In genomic region chr10:75009426-75009825, GRCh38 we compare ENCODE assay signal across 24 cellular contexts.
"Had no signal": no experiment of that assay in that cellular context is flagged by ENCODE, and none has a peak within 500 bp of the region (broad histone marks: within the 10 kb centered on the region; RNA-seq: fewer than 3 reads in every experiment).

No MANE protein-coding gene starts in this region.

- H3K4me3 ChIP-seq: hepatocyte, neural progenitor cell, sigmoid colon, smooth muscle cell, transverse colon, uterus had no signal

- H3K9me3 Mint-ChIP-seq: activated T-cell treated with anti-CD3 and anti-CD28 coated beads, Interleukin-2, amount 50 U/mL, for 4 hours; activated T-helper 2 cell treated with anti-CD3 and anti-CD28 coated beads, Interferon-gamma antibody, Interleukin-2, Interleukin-4, amounts not matched to agents 10 μg/mL and 5 μg/mL and 100 μg/mL, durations not matched to agents 14 hours and 24 hours and 36 hours; memory B cell; neural progenitor cell; stimulated activated naive B cell treated with anti-CD40 and anti-IgM and Interleukin-4, amounts not matched to agents 10 μg/mL and 1 μg/mL and 100 μg/mL, for 72 hours; T-helper 2 cell treated with Interferon-gamma antibody and Interleukin-4, amounts not matched to agents 5 μg/mL and 100 μg/mL, for 36 hours had no signal

- H3K27ac Mint-ChIP-seq: activated naive CD8-positive, alpha-beta T cell; activated T-helper 2 cell treated with anti-CD3 and anti-CD28 coated beads, Interferon-gamma antibody, Interleukin-2, Interleukin-4, amounts not matched to agents 10 μg/mL and 5 μg/mL and 100 μg/mL, durations not matched to agents 14 hours and 24 hours and 36 hours; memory B cell; neural progenitor cell; stimulated activated naive B cell treated with anti-CD40 and anti-IgM and Interleukin-4, amounts not matched to agents 10 μg/mL and 1 μg/mL and 100 μg/mL, for 72 hours; T-helper 2 cell treated with Interferon-gamma antibody and Interleukin-4, amounts not matched to agents 5 μg/mL and 100 μg/mL, for 36 hours had no signal

- H3K9me3 ChIP-seq: sigmoid colon, transverse colon, uterus had no signal

- H3K79me2 ChIP-seq: hepatocyte had no signal

- DNase-seq: activated CD4-positive, alpha-beta T cell treated with anti-CD3 and anti-CD28 coated beads for 1 hour; activated CD4-positive, alpha-beta T cell treated with anti-CD3 and anti-CD28 coated beads, Interleukin-2, amount 50 U/mL, for 4 hours; activated CD8-positive, alpha-beta memory T cell treated with anti-CD3 and anti-CD28 coated beads for 24 hours; activated CD8-positive, alpha-beta memory T cell treated with anti-CD3 and anti-CD28 coated beads, Interleukin-2, amount 50 U/mL, for 48 hours; activated naive CD4-positive, alpha-beta T cell; activated T-cell treated with anti-CD3 and anti-CD28 coated beads, Interleukin-2, amount 50 U/mL, for 4 hours; central memory CD4-positive, alpha-beta T cell; effector memory CD4-positive, alpha-beta T cell; glutamatergic neuron; left cardiac atrium; posterior cingulate gyrus; sigmoid colon; stimulated activated CD4-positive, alpha-beta T cell treated with anti-CD3 and anti-CD28 coated beads, Interleukin-15, amount 100 ng/mL, for 24 hours; stimulated activated naive B cell treated with anti-CD40 and anti-IgM and Interleukin-4, amounts not matched to agents 10 μg/mL and 1 μg/mL and 100 μg/mL, for 72 hours; transverse colon; uterus had no signal

- H3K27me3 ChIP-seq: hepatocyte, neural progenitor cell, sigmoid colon, transverse colon, uterus had no signal

- ATAC-seq: activated T-cell treated with anti-CD3 and anti-CD28 coated beads, Interleukin-2, amount 50 U/mL, for 4 hours; esophagus mucosa; left cardiac atrium; stimulated activated naive B cell treated with anti-CD40 and anti-IgM and Interleukin-4, amounts not matched to agents 10 μg/mL and 1 μg/mL and 100 μg/mL, for 72 hours had no signal

- H3K4me2 ChIP-seq: hepatocyte, neural progenitor cell, smooth muscle cell had no signal

- H2AFZ ChIP-seq: hepatocyte, neural progenitor cell had no signal

- H3K36me3 ChIP-seq: neural progenitor cell, transverse colon, uterus had no signal

- H3K9ac ChIP-seq: neural progenitor cell had no signal

- H3K4me3 Mint-ChIP-seq: activated naive CD8-positive, alpha-beta T cell; activated T-cell treated with anti-CD3 and anti-CD28 coated beads, Interleukin-2, amount 50 U/mL, for 4 hours; memory B cell; neural progenitor cell; stimulated activated naive B cell treated with anti-CD40 and anti-IgM and Interleukin-4, amounts not matched to agents 10 μg/mL and 1 μg/mL and 100 μg/mL, for 72 hours had no signal

- H3K27ac ChIP-seq: hepatocyte, neural progenitor cell, sigmoid colon, transverse colon, uterus had no signal

- H3K27me3 Mint-ChIP-seq: activated naive CD8-positive, alpha-beta T cell; memory B cell; stimulated activated naive B cell treated with anti-CD40 and anti-IgM and Interleukin-4, amounts not matched to agents 10 μg/mL and 1 μg/mL and 100 μg/mL, for 72 hours had no signal
